Comparison of ENCODE assay signal across 22 cellular contexts in the genomic region with DNA sequence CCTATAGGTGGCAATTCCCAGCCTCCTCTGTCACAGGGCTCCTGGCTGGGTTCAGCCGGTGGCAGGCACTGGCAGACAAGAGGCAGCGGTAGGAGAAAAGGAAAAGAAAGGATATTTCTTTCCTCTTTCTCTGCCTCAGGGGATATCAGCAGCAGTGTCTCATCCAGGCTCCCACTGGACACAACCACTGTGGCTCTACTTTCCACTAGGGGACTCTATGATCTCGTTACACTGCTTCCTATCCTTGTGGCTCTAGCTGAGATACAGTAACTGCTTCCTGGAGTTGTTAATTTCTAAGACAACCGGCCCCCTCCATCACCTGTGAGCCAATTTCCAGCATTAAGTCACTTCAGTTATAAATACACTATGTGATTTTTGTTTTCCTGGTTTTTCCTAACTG.
A peak's percentile ranks its signal among the peaks of the same experiment; 100 is the strongest.
DNase-seq lines count a peak whose midpoint lies in the region; ATAC-seq, FAIRE-seq and TF ChIP-seq lines count a peak whose summit lies in the region.
"Had no signal": no experiment of that assay in that cellular context is flagged by ENCODE, and none has a peak within 500 bp of the region (broad histone marks: within the 10 kb centered on the region; RNA-seq: fewer than 3 reads in every experiment).

No MANE protein-coding gene starts in this region.

- H3F3A ChIP-seq in GM23338 (replicated peaks; ENCODE audit: low read depth) = no peaks in the 10 kb centered on the region

- H3K4me2 ChIP-seq in BLaER1 (peak overlapping the region; percentile 14), GM23338 (no peak overlapping the region), K562 (ENCODE audit: insufficient read depth, low read length) (no peak overlapping the region)

- BruUV-seq in K562 (replicated peaks; lab: Mats Ljungman, UMichigan) = no TSS peak

- H3K36me3 Mint-ChIP-seq in GM23338 (ENCODE audit: low read depth) = 0 out of 3 replicates have a peak, but pooled peaks cover 2% of the 10 kb centered on the region
- H3K36me3 Mint-ChIP-seq: CD4-positive, CD25-positive, alpha-beta regulatory T cell; CD8-positive, alpha-beta T cell had no signal

- no peak overlapping the region for H3K27ac Mint-ChIP-seq in GM23338
- H3K27ac Mint-ChIP-seq: CD4-positive, CD25-positive, alpha-beta regulatory T cell; CD8-positive, alpha-beta T cell had no signal

- no peaks in the 10 kb centered on the region for H3K9me1 ChIP-seq in K562 (ENCODE audit: control insufficient read depth, insufficient read depth, low read length)

- TF ChIP-seq EP300 in K562 (IDR thresholded peaks at IDR 0.05; ENCODE audit: low read length) = no peak

- FAIRE-seq in K562 (lab: Jason Lieb, UNC) (no peak), GM12892 (lab: Jason Lieb, UNC) (no peak)
- FAIRE-seq: A204.1, GM12878, H1 had no signal

- no peaks in the 10 kb centered on the region for H3K79me2 ChIP-seq in GM23338 (replicated peaks; ENCODE audit: insufficient read depth)
- no peaks in the 10 kb centered on the region for H3K79me2 ChIP-seq in K562 (ENCODE audit: control insufficient read depth, insufficient read depth, low read length)

- H4K20me1 ChIP-seq in BLaER1 = no peaks in the 10 kb centered on the region
- H4K20me1 ChIP-seq in GM23338 (replicated peaks; ENCODE audit: insufficient read depth) = no peaks in the 10 kb centered on the region
- H4K20me1 ChIP-seq in K562 (replicated peaks; ENCODE audit: control insufficient read depth, insufficient read depth, low read length) = no peaks in the 10 kb centered on the region

- no peaks in the 10 kb centered on the region for H3K9me2 ChIP-seq in GM23338 (ENCODE audit: insufficient read depth)

- intact Hi-C loops in K562 (cut with micrococcal nuclease) = no loop called here

- ATAC-seq in GM23338 = no peak
- ATAC-seq in K562 = 0 out of 3 replicates have a peak, but pooled peaks have one; percentile 56
- no peak for ATAC-seq in GM18520 (IDR thresholded peaks at IDR 0.05; ENCODE audit: unreplicated experiment)
- ATAC-seq: CD8-positive, alpha-beta T cell; GM12878 had no signal

- H3K9me3 ChIP-seq in BLaER1 (peaks cover 17% of the 10 kb centered on the region), K562 (replicated peaks; ENCODE audit: control insufficient read depth, insufficient read depth, low read depth, low read length) (no peaks in the 10 kb centered on the region)
- H3K9me3 ChIP-seq: BE2C, Caco-2 had no signal

- CTCF ChIA-PET in K562 (lab: Yijun Ruan, JAX; ENCODE audit: low intra/inter-chr PET ratio) = no interaction called here

- H3K9me3 Mint-ChIP-seq in GM23338 = peaks cover 4% of the 10 kb centered on the region; the same call in 2 of the 3 replicates

- H2AFZ ChIP-seq in GM23338 (0 out of 2 replicates have a peak overlapping the region, but pooled peaks have one; percentile 56), K562 (ENCODE audit: low read depth, low read length) (no peak overlapping the region)

- in situ Hi-C loops in K562 (cut with MboI) = no loop called here

- peaks cover 6% of the 10 kb centered on the region for H3K27me3 Mint-ChIP-seq in GM23338 (ENCODE audit: insufficient read depth, low read depth, poor library complexity)
- H3K27me3 Mint-ChIP-seq: CD4-positive, CD25-positive, alpha-beta regulatory T cell had no signal

- H3K4me3 ChIP-seq in BLaER1 (no peak overlapping the region), GM23338 (no peak overlapping the region), K562 (no peak overlapping the region)
- H3K4me3 ChIP-seq: GM12878 had no signal

- H3K9ac ChIP-seq in BLaER1 (no peak overlapping the region), K562 (ENCODE audit: insufficient read depth in 1 of 2, low read depth in 2 of 2, low read length in 2 of 2) (no peak overlapping the region)

- TF ChIP-seq POLR2A in K562 (conservative IDR thresholded peaks at IDR 0.05) (no peak), GM12892 (IDR thresholded peaks at IDR 0.05; ENCODE audit: low read depth, low read length) (no peak)

- no peaks in the 10 kb centered on the region for H3K27me3 ChIP-seq in BLaER1
- H3K27me3 ChIP-seq in GM23338 (ENCODE audit: insufficient read depth) = no peaks in the 10 kb centered on the region
- H3K27me3 ChIP-seq in K562 (ENCODE audit: control insufficient read depth in 2 of 2, insufficient read depth in 2 of 2, low read length in 2 of 2) = peaks cover 3 to 9% of the 10 kb centered on the region in 2 experiments; a peak in 1 of 5 replicates
- H3K27me3 ChIP-seq: BE2C had no signal

- H3K4me1 Mint-ChIP-seq in GM23338 = no peaks in the 10 kb centered on the region; the same call in 2 of the 3 replicates
- H3K4me1 Mint-ChIP-seq: CD4-positive, CD25-positive, alpha-beta regulatory T cell had no signal

- DNase-seq in GM23338 (ENCODE audit: low spot score) (no peak), NCI-H82 (lab: John Stamatoyannopoulos, UW) (peak; percentile 31), K562 (ENCODE audit: extremely low read depth in 1 of 4, low spot score in 3 of 4) (no peak), GM12892 (ENCODE audit: insufficient read length) (no peak), Ammon's horn (ENCODE audit: low spot score) (no peak), NCI-H146 treated with DMSO at 0.1 percent for 48 hours (lab: John Stamatoyannopoulos, UW; ENCODE audit: unreplicated experiment) (no peak)
- DNase-seq: BE2C; C1 segment of cervical spinal cord; Caco-2; CD4-positive, CD25-positive, alpha-beta regulatory T cell; CD8-positive, alpha-beta T cell; DMS153; DND-41; GDM1; H7; HCEC 1CT had no signal

- H3K4me1 ChIP-seq in BLaER1 (peaks cover 42% of the 10 kb centered on the region), GM23338 (ENCODE audit: insufficient read depth) (no peaks in the 10 kb centered on the region), K562 (replicated peaks in 1 of 2; ENCODE audit: control insufficient read depth in 2 of 2, insufficient read depth in 2 of 2, low read length in 2 of 2) (peaks cover 3 to 4% of the 10 kb centered on the region in 2 experiments; a peak in 1 of 5 replicates)
- H3K4me1 ChIP-seq: Caco-2 had no signal

- TF ChIP-seq RAD21 in K562 (CRISPR knock-in tag; conservative IDR thresholded peaks at IDR 0.05 in 1 of 2, IDR thresholded peaks at IDR 0.05 in 1 of 2) = peak in 1 of 2 experiments; percentile 35; a peak in 2 of 4 replicates

- H3K36me3 ChIP-seq in BLaER1 (no peaks in the 10 kb centered on the region), GM23338 (ENCODE audit: insufficient read depth) (no peaks in the 10 kb centered on the region), K562 (ENCODE audit: control insufficient read depth, insufficient read depth, low read length) (no peaks in the 10 kb centered on the region)
- H3K36me3 ChIP-seq: BE2C had no signal

- H3K27ac ChIP-seq in BLaER1 (no peak overlapping the region), GM23338 (ENCODE audit: low read depth) (no peak overlapping the region), K562 (ENCODE audit: extremely low read depth, low read depth, low read length) (no peak overlapping the region)
- H3K27ac ChIP-seq: 22Rv1 had no signal

- POLR2A ChIA-PET in K562 (lab: Yijun Ruan, JAX) = interaction anchor here (1.0 to 1.2 kb wide), 2 partner anchors 10 to 12 kb away, joined by 3 read pairs; no protein-coding TSS in a partner anchor

- H3K4me3 Mint-ChIP-seq in GM23338 = no peak overlapping the region
- H3K4me3 Mint-ChIP-seq: CD4-positive, CD25-positive, alpha-beta regulatory T cell; CD8-positive, alpha-beta T cell had no signal

- TF ChIP-seq CTCF in GM23338 (conservative IDR thresholded peaks at IDR 0.05; ENCODE audit: low read depth in 2 of 2) (peak in 1 of 2 experiments; percentile 12; a peak in 1 of 4 replicates), K562 (IDR thresholded peaks at IDR 0.05 in 2 of 3, conservative IDR thresholded peaks at IDR 0.05 in 1 of 3; ENCODE audit: insufficient read depth in 2 of 3, low read depth in 1 of 3, low read length in 3 of 3) (peak in 1 of 3 experiments; percentile 39; a peak in 2 of 6 replicates)

- 7% methylated on average over 3 of the region's 4 CpGs for WGBS in K562 (ENCODE audit: insufficient coverage, low coverage, missing lambda C conversion rate)

TF ChIP-seq in GM23338, 12 proteins besides CTCF, POLR2A, EP300 and RAD21 (continues in another document):
- TF ChIP-seq EZH2 (IDR thresholded peaks at IDR 0.05; ENCODE audit: low read depth, unreplicated experiment) = no peak
- TF ChIP-seq CREB1 (CRISPR knock-in tag; IDR thresholded peaks at IDR 0.05; ENCODE audit: low read depth) = no peak
- no peak for TF ChIP-seq EZH2phosphoT487 (IDR thresholded peaks at IDR 0.05; ENCODE audit: unreplicated experiment)
- TF ChIP-seq ZNF114 (CRISPR knock-in tag; IDR thresholded peaks at IDR 0.05) = no peak

TF ChIP-seq in K562, 482 proteins besides CTCF, POLR2A, EP300 and RAD21 (continues in another document):
- TF ChIP-seq, protein P1, sequence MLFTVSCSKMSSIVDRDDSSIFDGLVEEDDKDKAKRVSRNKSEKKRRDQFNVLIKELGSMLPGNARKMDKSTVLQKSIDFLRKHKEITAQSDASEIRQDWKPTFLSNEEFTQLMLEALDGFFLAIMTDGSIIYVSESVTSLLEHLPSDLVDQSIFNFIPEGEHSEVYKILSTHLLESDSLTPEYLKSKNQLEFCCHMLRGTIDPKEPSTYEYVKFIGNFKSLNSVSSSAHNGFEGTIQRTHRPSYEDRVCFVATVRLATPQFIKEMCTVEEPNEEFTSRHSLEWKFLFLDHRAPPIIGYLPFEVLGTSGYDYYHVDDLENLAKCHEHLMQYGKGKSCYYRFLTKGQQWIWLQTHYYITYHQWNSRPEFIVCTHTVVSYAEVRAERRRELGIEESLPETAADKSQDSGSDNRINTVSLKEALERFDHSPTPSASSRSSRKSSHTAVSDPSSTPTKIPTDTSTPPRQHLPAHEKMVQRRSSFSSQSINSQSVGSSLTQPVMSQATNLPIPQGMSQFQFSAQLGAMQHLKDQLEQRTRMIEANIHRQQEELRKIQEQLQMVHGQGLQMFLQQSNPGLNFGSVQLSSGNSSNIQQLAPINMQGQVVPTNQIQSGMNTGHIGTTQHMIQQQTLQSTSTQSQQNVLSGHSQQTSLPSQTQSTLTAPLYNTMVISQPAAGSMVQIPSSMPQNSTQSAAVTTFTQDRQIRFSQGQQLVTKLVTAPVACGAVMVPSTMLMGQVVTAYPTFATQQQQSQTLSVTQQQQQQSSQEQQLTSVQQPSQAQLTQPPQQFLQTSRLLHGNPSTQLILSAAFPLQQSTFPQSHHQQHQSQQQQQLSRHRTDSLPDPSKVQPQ (CRISPR knock-in tag; IDR thresholded peaks at IDR 0.05; ENCODE audit: borderline replicate concordance) = no peak
- TF ChIP-seq, protein P2, sequence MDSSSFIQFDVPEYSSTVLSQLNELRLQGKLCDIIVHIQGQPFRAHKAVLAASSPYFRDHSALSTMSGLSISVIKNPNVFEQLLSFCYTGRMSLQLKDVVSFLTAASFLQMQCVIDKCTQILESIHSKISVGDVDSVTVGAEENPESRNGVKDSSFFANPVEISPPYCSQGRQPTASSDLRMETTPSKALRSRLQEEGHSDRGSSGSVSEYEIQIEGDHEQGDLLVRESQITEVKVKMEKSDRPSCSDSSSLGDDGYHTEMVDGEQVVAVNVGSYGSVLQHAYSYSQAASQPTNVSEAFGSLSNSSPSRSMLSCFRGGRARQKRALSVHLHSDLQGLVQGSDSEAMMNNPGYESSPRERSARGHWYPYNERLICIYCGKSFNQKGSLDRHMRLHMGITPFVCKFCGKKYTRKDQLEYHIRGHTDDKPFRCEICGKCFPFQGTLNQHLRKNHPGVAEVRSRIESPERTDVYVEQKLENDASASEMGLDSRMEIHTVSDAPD (CRISPR knock-in tag; IDR thresholded peaks at IDR 0.05) = no peak
- no peak for TF ChIP-seq MEF2A (IDR thresholded peaks at IDR 0.05; ENCODE audit: control insufficient read depth, low read depth, low read length)
- no peak for TF ChIP-seq ZNF717 (CRISPR knock-in tag; IDR thresholded peaks at IDR 0.05)
